Comparison of ENCODE assay signal across 24 cellular contexts in genomic region chr11:112310414-112310813, GRCh38. TPM values are rescaled to one million over a fixed set of nuclear protein-coding genes. Genes with fewer than 3 reads are reported as not detected.
DNase-seq lines count a peak whose midpoint lies in the region; ATAC-seq, FAIRE-seq and TF ChIP-seq lines count a peak whose summit lies in the region.
"Had no signal": no experiment of that assay in that cellular context is flagged by ENCODE, and none has a peak within 500 bp of the region (broad histone marks: within the 10 kb centered on the region; RNA-seq: fewer than 3 reads in every experiment).

No MANE protein-coding gene starts in this region.

- no peak overlapping the region for H3K4me3 ChIP-seq in bronchial epithelial cell (ENCODE audit: low read depth, low read length)
- no peak overlapping the region for H3K4me3 ChIP-seq in keratinocyte (ENCODE audit: control insufficient read depth in 2 of 3, extremely low read depth in 1 of 3, insufficient read depth in 2 of 3, low read depth in 1 of 3, low read length in 3 of 3)
- H3K4me3 ChIP-seq: gastroesophageal sphincter, psoas muscle, SJCRH30 had no signal

- H3K4me1 ChIP-seq in keratinocyte (ENCODE audit: control insufficient read depth, extremely low read depth, insufficient read depth, low read length) = peaks cover 11% of the 10 kb centered on the region
- H3K4me1 ChIP-seq: gastroesophageal sphincter, psoas muscle, SJCRH30 had no signal

- no peaks in the 10 kb centered on the region for H3K27me3 Mint-ChIP-seq in activated CD4-positive, alpha-beta T cell treated with anti-CD3 and anti-CD28 coated beads for 36 hours
- H3K27me3 Mint-ChIP-seq: activated CD8-positive, alpha-beta T cell treated with anti-CD3 and anti-CD28 coated beads for 36 hours had no signal

- no peaks in the 10 kb centered on the region for H3K9me1 ChIP-seq in keratinocyte (ENCODE audit: control insufficient read depth, extremely low read depth, insufficient read depth, low read length)

- H3K27ac Mint-ChIP-seq in activated CD4-positive, alpha-beta T cell treated with anti-CD3 and anti-CD28 coated beads for 36 hours = no peak overlapping the region
- H3K27ac Mint-ChIP-seq: activated CD8-positive, alpha-beta T cell treated with anti-CD3 and anti-CD28 coated beads for 36 hours; activated T-cell treated with anti-CD3 and anti-CD28 coated beads, Interleukin-2, amount 50 U/mL, for 72 hours; type B pancreatic cell; WTC11 had no signal

- no peak for ATAC-seq in HG03354 (IDR thresholded peaks at IDR 0.05; ENCODE audit: poor library complexity, severe bottlenecking, unreplicated experiment)
- ATAC-seq in activated CD4-positive, alpha-beta T cell treated with anti-CD3 and anti-CD28 coated beads for 36 hours = no peak
- ATAC-seq: activated CD8-positive, alpha-beta T cell treated with anti-CD3 and anti-CD28 coated beads for 36 hours; activated T-cell treated with anti-CD3 and anti-CD28 coated beads, Interleukin-2, amount 50 U/mL, for 72 hours; gastroesophageal sphincter; psoas muscle had no signal

- H3K4me2 ChIP-seq in keratinocyte (ENCODE audit: control insufficient read depth, extremely low read depth, insufficient read depth, low read depth, low read length) = peak overlapping the region; percentile 55

- peak overlapping the region; percentile 36 for H3K27ac ChIP-seq in keratinocyte (ENCODE audit: control insufficient read depth, insufficient read depth, low read length)
- H3K27ac ChIP-seq: gastroesophageal sphincter, psoas muscle, SJCRH30 had no signal

- POLR2A ChIA-PET in activated CD4-positive, alpha-beta T cell treated with anti-CD3 and anti-CD28 coated beads for 36 hours (lab: Charles Lee) = no interaction called here

- no peak overlapping the region for H3K9ac ChIP-seq in keratinocyte (ENCODE audit: control insufficient read depth, extremely low read depth, insufficient read depth, low read length)

- H3K36me3 Mint-ChIP-seq in activated CD4-positive, alpha-beta T cell treated with anti-CD3 and anti-CD28 coated beads for 36 hours (ENCODE audit: low read depth) = peaks cover 1% of the 10 kb centered on the region
- H3K36me3 Mint-ChIP-seq: type B pancreatic cell had no signal

- peak; percentile 32 for DNase-seq in HS-5 (ENCODE audit: low read depth)
- peak; percentile 90 for DNase-seq in NCI-H226
- DNase-seq in bronchial epithelial cell (ENCODE audit: low read depth) = peak; percentile 98
- no peak for DNase-seq in keratinocyte (ENCODE audit: low read depth, low spot score)
- DNase-seq in GM19238 (ENCODE audit: insufficient read length, low spot score) = no peak
- DNase-seq in activated CD4-positive, alpha-beta T cell treated with anti-CD3 and anti-CD28 coated beads for 36 hours = no peak
- no peak for DNase-seq in NCI-H2196 (lab: John Stamatoyannopoulos, UW; ENCODE audit: unreplicated experiment)
- DNase-seq: activated CD8-positive, alpha-beta T cell treated with anti-CD3 and anti-CD28 coated beads for 36 hours; activated naive CD4-positive, alpha-beta T cell treated with anti-CD3 and anti-CD28 coated beads, Interleukin-2, amount 50 U/mL, for 16 hours; activated T-cell treated with anti-CD3 and anti-CD28 coated beads, Interleukin-2, amount 50 U/mL, for 72 hours; DND-41; left cardiac atrium; NCI-H345; NK-92 treated with Interleukin-12 subunit alpha and Interleukin-12 subunit beta, amount 100 ng/mL, for 24 hours; psoas muscle; SJCRH30; stimulated activated CD4-positive, alpha-beta T cell treated with anti-CD3 and anti-CD28 coated beads, Interleukin-4, amount 100 ng/mL, for 4 hours had no signal

- H2AFZ ChIP-seq in keratinocyte (ENCODE audit: control insufficient read depth, low read length) = peak overlapping the region; percentile 56

- TF ChIP-seq CTCF in bronchial epithelial cell (IDR thresholded peaks at IDR 0.05; ENCODE audit: insufficient read depth, low read length, severe bottlenecking) (no peak), keratinocyte (optimal IDR thresholded peaks at IDR 0.05 in 1 of 3, IDR thresholded peaks at IDR 0.05 in 1 of 3, conservative IDR thresholded peaks at IDR 0.05 in 1 of 3; ENCODE audit: extremely low read depth in 1 of 3, insufficient read depth in 2 of 3, low read length in 3 of 3) (no peak)

- H3K36me3 ChIP-seq in bronchial epithelial cell (ENCODE audit: control insufficient read depth, insufficient read depth, low read length) (no peaks in the 10 kb centered on the region), keratinocyte (ENCODE audit: control insufficient read depth in 2 of 2, extremely low read depth in 1 of 2, insufficient read depth in 2 of 2, low read length in 2 of 2) (no peaks in the 10 kb centered on the region)
- H3K36me3 ChIP-seq: gastroesophageal sphincter, SJCRH30 had no signal

- no peaks in the 10 kb centered on the region for H4K20me1 ChIP-seq in keratinocyte (ENCODE audit: control insufficient read depth, extremely low read depth, insufficient read depth, low read length)

- H3K9me3 ChIP-seq in keratinocyte (ENCODE audit: control insufficient read depth, low read depth, low read length) = no peaks in the 10 kb centered on the region
- H3K9me3 ChIP-seq: psoas muscle, SJCRH30 had no signal

- dilution Hi-C loops in keratinocyte (cut with MboI; ENCODE audit: extremely low pct_ligation_motif_present, low sequenced_read_pairs) = no loop called here

- intact Hi-C loops in activated CD4-positive, alpha-beta T cell treated with anti-CD3 and anti-CD28 coated beads for 36 hours (cut with DNase I, micrococcal nuclease) = no loop called here

- FAIRE-seq in bronchial epithelial cell (lab: Jason Lieb, UNC) = peak; percentile 64
- FAIRE-seq in keratinocyte (lab: Jason Lieb, UNC) = peak; percentile 90
- FAIRE-seq: astrocyte had no signal

- H3K79me2 ChIP-seq in keratinocyte (ENCODE audit: control insufficient read depth, insufficient read depth, low read length) = no peaks in the 10 kb centered on the region

- no peak overlapping the region for H3K4me3 Mint-ChIP-seq in activated CD4-positive, alpha-beta T cell treated with anti-CD3 and anti-CD28 coated beads for 36 hours
- H3K4me3 Mint-ChIP-seq: activated CD8-positive, alpha-beta T cell treated with anti-CD3 and anti-CD28 coated beads for 36 hours; activated T-cell treated with anti-CD3 and anti-CD28 coated beads, Interleukin-2, amount 50 U/mL, for 72 hours; neural crest cell; type B pancreatic cell; WTC11 had no signal

- H3K27me3 ChIP-seq in bronchial epithelial cell (ENCODE audit: control insufficient read depth, insufficient read depth, low read length) = no peaks in the 10 kb centered on the region
- H3K27me3 ChIP-seq in keratinocyte (ENCODE audit: control insufficient read depth, extremely low read depth, insufficient read depth, low read length) = no peaks in the 10 kb centered on the region
- H3K27me3 ChIP-seq: gastroesophageal sphincter, SJCRH30 had no signal

- CTCF ChIA-PET in activated CD4-positive, alpha-beta T cell treated with anti-CD3 and anti-CD28 coated beads for 36 hours (lab: Charles Lee) = interaction anchor here (0.8 kb wide), 1 partner anchor 305 kb away, joined by 3 read pairs; no protein-coding TSS in a partner anchor

- peaks cover 4% of the 10 kb centered on the region for H3K4me1 Mint-ChIP-seq in activated CD4-positive, alpha-beta T cell treated with anti-CD3 and anti-CD28 coated beads for 36 hours
- H3K4me1 Mint-ChIP-seq: neural crest cell had no signal

- peaks cover 7% of the 10 kb centered on the region for H3K9me3 Mint-ChIP-seq in activated CD4-positive, alpha-beta T cell treated with anti-CD3 and anti-CD28 coated beads for 36 hours (ENCODE audit: low read depth)
- H3K9me3 Mint-ChIP-seq: neural crest cell had no signal

RNA-seq across cellular contexts. Expression of gene PLET1, which starts 49.8 kb away (rescaled TPM):
- not detected in 2 replicates for total RNA-seq in bronchial epithelial cell
- 0.05 TPM in 1 of 3 replicates, not detected in the others for polyA plus RNA-seq in keratinocyte
- not detected for polyA plus RNA-seq in keratinocyte (2011; ENCODE audit: low read depth)
- not detected in 2 replicates for polyA plus RNA-seq in keratinocyte (2011; cell fraction: cytosol; rRNA removed)
- not detected in 2 replicates for polyA plus RNA-seq in keratinocyte (2011; cell fraction: nucleus; rRNA removed)
- polyA plus RNA-seq in keratinocyte (2012; ENCODE audit: low replicate concordance) = 0.16 TPM in 1 of 2 replicates, not detected in the other
- polyA minus RNA-seq in keratinocyte = not detected in 3 replicates
- not detected for polyA minus RNA-seq in keratinocyte (2011; cell fraction: cytosol; rRNA and poly(A)+ RNA removed)
- not detected in 2 replicates for polyA minus RNA-seq in keratinocyte (2011; cell fraction: nucleus; rRNA and poly(A)+ RNA removed)
- total RNA-seq in activated CD4-positive, alpha-beta T cell treated with anti-CD3 and anti-CD28 coated beads for 36 hours = not detected
- total RNA-seq: activated CD8-positive, alpha-beta T cell treated with anti-CD3 and anti-CD28 coated beads for 36 hours; activated T-cell treated with anti-CD3 and anti-CD28 coated beads, Interleukin-2, amount 50 U/mL, for 72 hours; astrocyte; gastroesophageal sphincter; left cardiac atrium; neural crest cell; psoas muscle; SJCRH30; T-helper 2 cell treated with Interferon-gamma antibody and Interleukin-4, amounts not matched to agents 100 ng/mL and 5 ng/mL, for 36 hours; WTC11 had no signal
- polyA plus RNA-seq: psoas muscle had no signal

Comparison
In these comparisons a context has a peak if more than half of its experiments do, and no peak if none do; other contexts are left out.
1. DNase-seq: peak in HS-5 (single experiment), NCI-H226 (single experiment) and bronchial epithelial cell (single experiment); none in keratinocyte (single experiment), GM19238 (single experiment), activated CD4-positive, alpha-beta T cell treated with anti-CD3 and anti-CD28 coated beads for 36 hours (single experiment) and NCI-H2196 (single experiment).